Comparison of ENCODE assay signal across 22 cellular contexts in genomic region chr1:6871300-6871972, GRCh38.
"Had no signal": no experiment of that assay in that cellular context is flagged by ENCODE, and none has a peak within 500 bp of the region (broad histone marks: within the 10 kb centered on the region; RNA-seq: fewer than 3 reads in every experiment).

No MANE protein-coding gene starts in this region.

- H3K27ac Mint-ChIP-seq: activated CD4-positive, alpha-beta T cell treated with anti-CD3 and anti-CD28 coated beads, Interleukin-2, amount 10 ng/mL, durations not matched to agents 24 days and 14 days; activated CD8-positive, alpha-beta T cell treated with anti-CD3 and anti-CD28 coated beads for 36 hours; activated naive CD4-positive, alpha-beta T cell treated with anti-CD3 and anti-CD28 coated beads for 36 hours; activated T-helper 2 cell treated with anti-CD3 and anti-CD28 coated beads, Interferon-gamma antibody, Interleukin-2, Interleukin-4, amounts not matched to agents 10 μg/mL and 5 μg/mL and 100 μg/mL, durations not matched to agents 14 hours and 24 hours and 36 hours; memory B cell; stimulated activated effector memory CD8-positive, alpha-beta T cell treated with anti-CD3 and anti-CD28 coated beads, Interleukin-12 subunit alpha, Interleukin-12 subunit beta, amount 100 ng/mL, for 72 hours had no signal

- H3K27me3 ChIP-seq: esophagus muscularis mucosa, gastroesophageal sphincter, heart left ventricle, pancreas, stomach, testis, upper lobe of left lung had no signal

- H3K4me3 ChIP-seq: esophagus muscularis mucosa, gastroesophageal sphincter, heart left ventricle, left ventricle myocardium inferior, mucosa of descending colon, pancreas, stomach, testis, upper lobe of left lung had no signal

- H3K27ac ChIP-seq: esophagus muscularis mucosa, gastroesophageal sphincter, heart left ventricle, left ventricle myocardium inferior, pancreas, stomach, testis, upper lobe of left lung had no signal

- ATAC-seq: activated CD8-positive, alpha-beta T cell treated with anti-CD3 and anti-CD28 coated beads for 36 hours; gastroesophageal sphincter; heart left ventricle; mucosa of descending colon; pancreas; sciatic nerve; stimulated activated effector memory CD8-positive, alpha-beta T cell treated with anti-CD3 and anti-CD28 coated beads, Interleukin-12 subunit alpha, Interleukin-12 subunit beta, amount 100 ng/mL, for 72 hours had no signal

- DNase-seq: activated CD4-positive, alpha-beta T cell treated with anti-CD3 and anti-CD28 coated beads, Interleukin-2, amount 10 ng/mL, durations not matched to agents 24 days and 14 days; activated CD4-positive, CD25-positive, alpha-beta regulatory T cell; activated CD8-positive, alpha-beta T cell treated with anti-CD3 and anti-CD28 coated beads for 36 hours; activated naive CD4-positive, alpha-beta T cell treated with anti-CD3 and anti-CD28 coated beads for 36 hours; activated T-cell treated with anti-CD3 and anti-CD28 coated beads, Interleukin-2, amount 50 U/mL, for 1 hour; anterior cingulate cortex; effector CD8-positive, alpha-beta T cell; heart left ventricle; left ventricle myocardium inferior; mucosa of descending colon; naive B cell; pancreas; stimulated activated CD4-positive, alpha-beta T cell treated with anti-CD3 and anti-CD28 coated beads, Interleukin-4, amount 100 ng/mL, for 24 hours; stomach; testis; upper lobe of left lung had no signal

- FAIRE-seq: pancreas had no signal

- H3K4me3 Mint-ChIP-seq: activated CD4-positive, alpha-beta T cell treated with anti-CD3 and anti-CD28 coated beads, Interleukin-2, amount 10 ng/mL, durations not matched to agents 24 days and 14 days; activated CD8-positive, alpha-beta T cell treated with anti-CD3 and anti-CD28 coated beads for 36 hours; activated naive CD4-positive, alpha-beta T cell treated with anti-CD3 and anti-CD28 coated beads for 36 hours; memory B cell; naive B cell; stimulated activated effector memory CD8-positive, alpha-beta T cell treated with anti-CD3 and anti-CD28 coated beads, Interleukin-12 subunit alpha, Interleukin-12 subunit beta, amount 100 ng/mL, for 72 hours had no signal

- H3K36me3 ChIP-seq: pancreas had no signal

- H3K9me3 ChIP-seq: esophagus muscularis mucosa, gastroesophageal sphincter, heart left ventricle, left ventricle myocardium inferior, mucosa of descending colon, pancreas, stomach, testis, upper lobe of left lung had no signal

- H3K27me3 Mint-ChIP-seq: activated CD4-positive, alpha-beta T cell treated with anti-CD3 and anti-CD28 coated beads, Interleukin-2, amount 10 ng/mL, durations not matched to agents 24 days and 14 days; activated CD8-positive, alpha-beta T cell treated with anti-CD3 and anti-CD28 coated beads for 36 hours; memory B cell; naive B cell had no signal

- H3K9me3 Mint-ChIP-seq: activated CD4-positive, alpha-beta T cell treated with anti-CD3 and anti-CD28 coated beads, Interleukin-2, amount 10 ng/mL, durations not matched to agents 24 days and 14 days; activated CD8-positive, alpha-beta T cell treated with anti-CD3 and anti-CD28 coated beads for 36 hours; activated naive CD4-positive, alpha-beta T cell treated with anti-CD3 and anti-CD28 coated beads for 36 hours; activated T-helper 2 cell treated with anti-CD3 and anti-CD28 coated beads, Interferon-gamma antibody, Interleukin-2, Interleukin-4, amounts not matched to agents 10 μg/mL and 5 μg/mL and 100 μg/mL, durations not matched to agents 14 hours and 24 hours and 36 hours; memory B cell; naive B cell; stimulated activated effector memory CD8-positive, alpha-beta T cell treated with anti-CD3 and anti-CD28 coated beads, Interleukin-12 subunit alpha, Interleukin-12 subunit beta, amount 100 ng/mL, for 72 hours had no signal

- H3K4me1 ChIP-seq: testis had no signal
